8 cellular contexts compared by ENCODE assay signal in the genomic region with DNA sequence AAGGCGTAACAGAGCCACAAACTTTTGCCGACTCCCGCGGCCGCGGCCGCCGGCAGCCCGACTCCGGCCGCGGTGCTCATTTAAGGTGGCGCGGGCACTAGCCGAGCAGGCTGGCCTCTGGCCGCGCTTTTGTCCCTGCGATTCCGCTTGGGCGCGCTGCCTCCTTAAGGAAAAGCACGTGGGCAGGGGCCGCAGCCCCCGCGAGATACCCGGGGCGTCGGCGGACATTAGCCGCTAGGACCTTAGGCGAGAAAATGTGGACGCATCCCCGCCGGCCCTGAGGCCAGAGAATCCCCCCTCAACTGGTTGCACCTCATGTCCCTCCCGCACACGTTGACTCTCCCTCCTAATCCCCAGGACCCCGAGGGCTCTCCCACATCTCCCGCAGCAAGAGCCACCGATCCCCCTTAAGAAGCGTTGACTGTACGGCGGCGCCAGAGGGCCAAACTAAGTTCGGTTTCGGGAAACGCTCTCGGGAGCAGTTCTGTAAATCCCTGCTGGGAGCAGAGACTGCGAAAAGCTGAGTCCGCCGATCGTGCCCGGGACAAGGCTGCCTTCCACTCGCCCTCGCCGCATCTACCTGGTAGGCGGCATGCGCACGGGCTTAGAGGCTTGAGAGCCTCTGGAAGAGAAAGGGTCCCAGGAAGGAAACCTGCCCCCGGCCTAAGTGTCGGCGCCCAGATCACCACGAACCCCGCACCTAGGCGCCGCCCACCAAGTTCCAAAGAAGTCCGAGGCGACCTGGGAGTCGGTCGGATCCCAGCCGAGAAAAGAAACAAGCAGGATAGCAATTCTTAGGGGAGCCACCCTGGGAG. TPM values are rescaled to one million over a fixed set of nuclear protein-coding genes. Genes with fewer than 3 reads are reported as not detected.
DNase-seq lines count a peak whose midpoint lies in the region; ATAC-seq, FAIRE-seq and TF ChIP-seq lines count a peak whose summit lies in the region.

No MANE protein-coding gene starts in this region.

- ATAC-seq in GM23338 (peak; percentile 5), heart right ventricle (peak; percentile 75 to 95 (median 90)), pancreas (peak; percentile 72 to 85 (median 79)), aorta (ENCODE audit: low FRiP score) (peak; percentile 92)

- H3K36me3 ChIP-seq in GM23338 (ENCODE audit: insufficient read depth) (no peaks in the 10 kb centered on the region), heart right ventricle (no peaks in the 10 kb centered on the region), pancreas (no peaks in the 10 kb centered on the region), aorta (ENCODE audit: control insufficient read depth in 1 of 2, insufficient read depth in 2 of 2, low read length in 1 of 2) (no peaks in the 10 kb centered on the region)

- peak overlapping the region; percentile 81 for H3K4me3 ChIP-seq in GM23338
- peak overlapping the region; percentile 89 for H3K4me3 ChIP-seq in NB4 (ENCODE audit: low read depth, low read length)
- peak overlapping the region; percentile 61 to 99 (median 86) for H3K4me3 ChIP-seq in heart right ventricle
- peak overlapping the region; percentile 60 to 91 (median 74) for H3K4me3 ChIP-seq in pancreas
- H3K4me3 ChIP-seq in aorta (ENCODE audit: low read length in 2 of 2): peak overlapping the region; percentile 50 to 75

- intact Hi-C loops in heart right ventricle (cut with DNase I) (loop anchor here in 2 of 10 donors (10.0 kb wide), 1 partner anchor 1145 kb away; no protein-coding TSS in a partner anchor), pancreas (cut with DNase I) (no loop called here), aorta (cut with DNase I) (loop anchor here (5.0 to 10.0 kb wide), 3 partner anchors 157 to 802 kb away; no protein-coding TSS in a partner anchor)

- no peaks in the 10 kb centered on the region for H4K20me1 ChIP-seq in GM23338 (replicated peaks; ENCODE audit: insufficient read depth)

- no peak for TF ChIP-seq CTCF in GM23338 (conservative IDR thresholded peaks at IDR 0.05; ENCODE audit: low read depth in 2 of 2)
- no peak for TF ChIP-seq CTCF in NB4 (IDR thresholded peaks at IDR 0.05; ENCODE audit: low read depth, low read length)
- peak in 2 of 9 donors; percentile 1 to 13 for TF ChIP-seq CTCF in heart right ventricle (IDR thresholded peaks at IDR 0.05)
- no peak for TF ChIP-seq CTCF in pancreas (IDR thresholded peaks at IDR 0.05)

- H3K9me3 ChIP-seq in heart right ventricle (no peaks in the 10 kb centered on the region), pancreas (no peaks in the 10 kb centered on the region), aorta (ENCODE audit: control insufficient read depth, low read length) (no peaks in the 10 kb centered on the region)

- H3K4me2 ChIP-seq in GM23338: peak overlapping the region; percentile 96

- peaks cover 25% of the 10 kb centered on the region for H3K4me1 Mint-ChIP-seq in GM23338

- no peaks in the 10 kb centered on the region for H3K9me2 ChIP-seq in GM23338 (ENCODE audit: insufficient read depth)

- peak overlapping the region; percentile 64; the same call in 1 of the 2 replicates for H3K27ac Mint-ChIP-seq in GM23338

- peaks cover 14% of the 10 kb centered on the region for H3F3A ChIP-seq in GM23338 (replicated peaks; ENCODE audit: low read depth)

- H3K27me3 Mint-ChIP-seq in GM23338 (ENCODE audit: insufficient read depth, low read depth, poor library complexity): peaks cover 73% of the 10 kb centered on the region

- H3K9me3 Mint-ChIP-seq in GM23338: peaks cover 5% of the 10 kb centered on the region; the same call in 2 of the 3 replicates

- peak overlapping the region; percentile 94 for H2AFZ ChIP-seq in GM23338

- FAIRE-seq in pancreas (lab: Jason Lieb, UNC): no peak

- H3K27ac ChIP-seq in GM23338 (ENCODE audit: low read depth) (peak overlapping the region; percentile 57), heart right ventricle (peak overlapping the region in 9 of 10 donors; percentile 5 to 78 (median 64)), pancreas (peak overlapping the region; percentile 24 to 70 (median 54)), aorta (ENCODE audit: low read depth in 1 of 2, low read length in 2 of 2) (peak overlapping the region in 1 of 2 donors; percentile 15)

- WGBS in heart right ventricle, 2 donors: 0% methylated on average over 68 to 70 of the region's 70 CpGs
- 0% methylated on average over 70 of the region's 70 CpGs for WGBS in pancreas, 2 donors
- WGBS in aorta, 2 donors: 0 to 1% methylated on average over 65 to 70 of the region's 70 CpGs

- H3K79me2 ChIP-seq in GM23338 (replicated peaks; ENCODE audit: insufficient read depth): no peaks in the 10 kb centered on the region

- DNase-seq in DMS153 (lab: John Stamatoyannopoulos, UW) (peak; percentile 89), GM23338 (ENCODE audit: low spot score) (peak; percentile 94), NB4 (ENCODE audit: low read depth) (peak; percentile 94), SKM-1 treated with dmso at 0.1 percent for 144 hours (lab: John Stamatoyannopoulos, UW; ENCODE audit: unreplicated experiment) (peak; percentile 62), anterior cingulate cortex (lab: John Stamatoyannopoulos, UW) (peak in 57 of 58 donors; percentile 60 to 94 (median 87)), heart right ventricle (peak; percentile 94 to 96), pancreas (peak; percentile 79 to 95 (median 90)), aorta (peak; percentile 95 to 98)

- peaks cover 81% of the 10 kb centered on the region for H3K27me3 ChIP-seq in GM23338 (ENCODE audit: insufficient read depth)
- H3K27me3 ChIP-seq in heart right ventricle: peaks cover 27 to 91% (median 81%) of the 10 kb centered on the region in 7 donors
- peaks cover 0 to 44% (median 13%) of the 10 kb centered on the region in 4 donors for H3K27me3 ChIP-seq in pancreas
- H3K27me3 ChIP-seq in aorta (ENCODE audit: control insufficient read depth in 1 of 2, insufficient read depth in 2 of 2, low read length in 1 of 2): no peaks in the 10 kb centered on the region

- TF ChIP-seq POLR2A in NB4 (IDR thresholded peaks at IDR 0.05; ENCODE audit: extremely low read depth, insufficient read length): peak; percentile 54

- H3K4me3 Mint-ChIP-seq in GM23338: peak overlapping the region; percentile 84

- H3K36me3 Mint-ChIP-seq in GM23338 (ENCODE audit: low read depth): no peaks in the 10 kb centered on the region

- H3K4me1 ChIP-seq in GM23338 (ENCODE audit: insufficient read depth) (peaks cover 32% of the 10 kb centered on the region), heart right ventricle (peaks cover 22 to 71% (median 52%) of the 10 kb centered on the region in 9 donors), pancreas (peaks cover 5 to 18% (median 7%) of the 10 kb centered on the region in 3 donors), aorta (ENCODE audit: control insufficient read depth in 1 of 2, insufficient read depth in 2 of 2, low read length in 2 of 2) (no peaks in the 10 kb centered on the region)

RNA-seq across cellular contexts. Expression of a gene that starts 1.8 kb away (rescaled TPM):
- 5.7 and 6.0 TPM in 2 replicates for total RNA-seq in GM23338 (2014; rRNA removed; shearing (Covaris generic))
- polyA plus RNA-seq in GM23338 (2016; fragmentation: Nextera tagmentation; extraction: Ambion mirVana): 1.6 and 2.0 TPM in 2 replicates
- 1 to 10 TPM in 4 of 10 donors, under 1 TPM in 6; 0.42 to 2.3 (median 0.89) TPM for total RNA-seq in heart right ventricle
- under 1 TPM; 0.29 to 0.59 TPM for polyA plus RNA-seq in heart right ventricle
- 1 to 10 TPM; 2.6 to 4.8 (median 3.7) TPM for total RNA-seq in pancreas
- 1 to 10 TPM in 1 of 2 donors, under 1 TPM in 1; 0.80 to 2.1 TPM for polyA plus RNA-seq in pancreas
- total RNA-seq in aorta: 10 to 100 TPM in 1 of 2 donors, 1 to 10 TPM in 1; 9.9 to 14.5 TPM
- polyA plus RNA-seq in aorta: 1 to 10 TPM; 1.3 to 1.9 TPM

Comparison
In these comparisons a context has a peak if more than half of its experiments do, and no peak if none do; other contexts are left out.
1. ATAC-seq: peak in every context shown above with its lines; median percentile 92 in aorta; 90 in heart right ventricle; 79 in pancreas; 5 in GM23338.
2. intact Hi-C loops: an anchor here in aorta (5.0 to 10.0 kb wide); none called in pancreas.